ENCODE assay signal across 8 cellular contexts in the genomic region with DNA sequence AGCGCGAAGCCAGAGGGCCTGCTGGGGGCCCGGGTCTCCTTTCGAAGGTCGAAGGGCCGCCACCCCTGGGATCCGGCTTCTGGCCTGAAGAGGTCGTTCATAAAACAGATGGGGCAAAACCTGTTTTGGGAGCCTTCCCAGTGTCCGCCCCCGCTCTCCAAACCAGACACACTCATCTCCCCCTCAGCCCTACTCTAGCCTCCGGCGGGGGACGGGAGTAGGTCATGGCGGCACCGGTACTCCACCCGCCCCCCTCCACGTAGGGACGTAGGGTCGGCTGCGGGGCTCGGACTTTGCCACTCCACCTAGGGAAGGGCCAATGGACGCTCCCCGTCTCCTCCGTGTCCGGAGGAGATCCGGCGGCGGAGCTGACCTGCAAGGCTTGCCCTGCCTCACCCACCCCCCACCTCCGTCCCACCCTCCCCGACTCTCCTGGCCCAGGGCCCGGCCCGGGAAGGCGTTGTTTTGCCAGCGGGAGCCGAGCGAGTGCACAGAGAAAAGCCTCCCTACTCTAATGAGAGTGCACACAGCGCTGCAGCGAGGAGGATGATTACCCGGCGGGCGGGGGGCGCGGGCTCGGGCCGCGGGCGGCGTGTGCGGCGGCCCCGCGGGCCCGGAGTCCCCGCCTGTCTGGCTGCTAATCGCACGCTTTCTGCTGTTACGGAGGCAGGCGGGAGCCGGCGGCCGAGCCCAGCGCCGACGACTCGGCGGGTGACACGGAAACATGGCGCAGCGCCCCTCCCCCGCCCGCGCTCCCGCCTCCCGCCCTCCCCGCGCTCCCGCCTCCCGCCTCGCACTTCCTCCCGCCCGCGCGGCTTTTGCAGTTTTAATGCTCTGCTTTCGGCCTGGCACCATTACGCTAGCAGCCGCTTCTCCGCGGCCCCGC. TPM values are rescaled to one million over a fixed set of nuclear protein-coding genes. Genes with fewer than 3 reads are reported as not detected.
DNase-seq lines count a peak whose midpoint lies in the region; ATAC-seq and TF ChIP-seq lines count a peak whose summit lies in the region.

No MANE protein-coding gene starts in this region.

- intact Hi-C loops in sigmoid colon (cut with DNase I): loop anchor here (2.0 to 10.0 kb wide), 3 partner anchors 49 to 371 kb away; no protein-coding TSS in a partner anchor

- peak overlapping the region; percentile 76 for H3K4me2 ChIP-seq in SU-DHL-6 (ENCODE audit: low read depth, low read length, poor library complexity, severe bottlenecking)

- no peak for TF ChIP-seq POLR2A in sigmoid colon (IDR thresholded peaks at IDR 0.05)

- ATAC-seq in HG03520 (IDR thresholded peaks at IDR 0.05; ENCODE audit: unreplicated experiment): no peak

- H3K9me3 ChIP-seq in SU-DHL-6 (ENCODE audit: insufficient read depth, low read length) (no peaks in the 10 kb centered on the region), sigmoid colon (no peaks in the 10 kb centered on the region)

- peak overlapping the region; percentile 73 for H3K4me3 ChIP-seq in Jurkat, Clone E6-1 (ENCODE audit: low read length)
- peak overlapping the region; percentile 53 for H3K4me3 ChIP-seq in SU-DHL-6 (ENCODE audit: insufficient read depth, low read length, poor library complexity, severe bottlenecking)
- H3K4me3 ChIP-seq in sigmoid colon: peak overlapping the region; percentile 34 to 71 (median 51)

- no peaks in the 10 kb centered on the region for H3K9me2 ChIP-seq in SU-DHL-6 (replicated peaks; ENCODE audit: insufficient read depth, low read length)

- TF ChIP-seq CTCF in SU-DHL-6 (IDR thresholded peaks at IDR 0.05; ENCODE audit: insufficient read depth, low read length, poor library complexity, severe bottlenecking) (no peak), sigmoid colon (IDR thresholded peaks at IDR 0.05) (no peak)

- H3K9ac ChIP-seq in SU-DHL-6 (ENCODE audit: low read length): peak overlapping the region; percentile 77

- H2AFZ ChIP-seq in SU-DHL-6 (ENCODE audit: low read depth, low read length, severe bottlenecking): no peak overlapping the region

- DNase-seq in DMS53 treated with DMSO at 0.1 percent for 48 hours (lab: John Stamatoyannopoulos, UW; ENCODE audit: unreplicated experiment) (peak; percentile 47), anterior cingulate cortex (lab: John Stamatoyannopoulos, UW) (peak in 54 of 58 donors; percentile 4 to 77 (median 54)), hippocampal formation (lab: John Stamatoyannopoulos, UW) (peak; percentile 42 to 65), sigmoid colon (peak; percentile 87), GM19240 (ENCODE audit: insufficient read length, low spot score) (no peak)
- peak; percentile 57 for DNase-seq in Jurkat, Clone E6-1 (ENCODE audit: low read depth, low spot score)

- 1% methylated on average over 89 of the region's 89 CpGs for WGBS in sigmoid colon, 2 donors

- H3K36me3 ChIP-seq in SU-DHL-6 (ENCODE audit: low read length): no peaks in the 10 kb centered on the region
- no peaks in the 10 kb centered on the region for H3K36me3 ChIP-seq in sigmoid colon

- no peak for TF ChIP-seq EP300 in sigmoid colon (IDR thresholded peaks at IDR 0.05)

- H3K27me3 ChIP-seq in SU-DHL-6 (ENCODE audit: low read length) (no peaks in the 10 kb centered on the region), sigmoid colon (peaks cover 0 to 21% (median 0%) of the 10 kb centered on the region in 3 donors)

- H3F3A ChIP-seq in SU-DHL-6 (ENCODE audit: insufficient read depth): peaks cover 14% of the 10 kb centered on the region

- no peaks in the 10 kb centered on the region for H4K20me1 ChIP-seq in SU-DHL-6 (ENCODE audit: low read depth, low read length)

- H3K27ac ChIP-seq in SU-DHL-6 (ENCODE audit: low read depth, low read length): peak overlapping the region; percentile 60
- peak overlapping the region; percentile 90 to 98 (median 94) for H3K27ac ChIP-seq in sigmoid colon

- H3K79me2 ChIP-seq in SU-DHL-6 (ENCODE audit: insufficient read depth, low read length): no peaks in the 10 kb centered on the region

- H3K4me1 ChIP-seq in sigmoid colon: peaks cover 0 to 63% (median 28%) of the 10 kb centered on the region in 4 donors

RNA-seq across cellular contexts. Expression of a gene that starts 8.3 kb away (rescaled TPM):
- 30.6 TPM for polyA plus RNA-seq in Jurkat, Clone E6-1 (2012; ENCODE audit: insufficient read depth, insufficient read length)
- total RNA-seq in sigmoid colon: 10 to 100 TPM; 15.8 to 31.6 (median 23.0) TPM
- polyA plus RNA-seq in sigmoid colon: 10 to 100 TPM in 1 of 3 donors, 1 to 10 TPM in 2; 3.5 to 11.5 (median 3.6) TPM
